1 cellular context compared by ENCODE assay signal in the genomic region with DNA sequence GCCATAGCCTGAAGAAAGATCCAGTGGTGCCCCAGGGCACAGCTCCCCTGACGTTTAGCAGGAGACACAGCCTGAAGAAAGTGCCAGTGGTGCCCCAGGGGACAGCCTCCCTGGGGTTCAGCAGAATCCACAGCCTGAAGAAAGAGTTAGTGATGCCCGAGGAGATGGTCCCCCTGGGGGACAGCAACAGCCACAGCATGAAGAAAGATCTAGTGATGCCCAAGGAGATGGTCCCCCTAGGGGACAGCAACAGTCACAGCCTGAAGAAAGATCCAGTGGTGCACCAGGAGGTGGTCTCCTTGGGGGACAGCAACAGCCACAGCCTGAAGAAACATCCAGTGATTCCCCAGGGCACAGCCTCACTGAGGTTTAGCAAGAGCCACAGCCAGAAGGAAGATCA.
TF ChIP-seq lines count a peak whose summit lies in the region.

No MANE protein-coding gene starts in this region.

TF ChIP-seq in K562, 482 proteins besides CTCF, POLR2A, EP300 and RAD21:
- no peak for TF ChIP-seq RUNX1 (IDR thresholded peaks at IDR 0.05; ENCODE audit: low read depth)
- TF ChIP-seq, protein P1, sequence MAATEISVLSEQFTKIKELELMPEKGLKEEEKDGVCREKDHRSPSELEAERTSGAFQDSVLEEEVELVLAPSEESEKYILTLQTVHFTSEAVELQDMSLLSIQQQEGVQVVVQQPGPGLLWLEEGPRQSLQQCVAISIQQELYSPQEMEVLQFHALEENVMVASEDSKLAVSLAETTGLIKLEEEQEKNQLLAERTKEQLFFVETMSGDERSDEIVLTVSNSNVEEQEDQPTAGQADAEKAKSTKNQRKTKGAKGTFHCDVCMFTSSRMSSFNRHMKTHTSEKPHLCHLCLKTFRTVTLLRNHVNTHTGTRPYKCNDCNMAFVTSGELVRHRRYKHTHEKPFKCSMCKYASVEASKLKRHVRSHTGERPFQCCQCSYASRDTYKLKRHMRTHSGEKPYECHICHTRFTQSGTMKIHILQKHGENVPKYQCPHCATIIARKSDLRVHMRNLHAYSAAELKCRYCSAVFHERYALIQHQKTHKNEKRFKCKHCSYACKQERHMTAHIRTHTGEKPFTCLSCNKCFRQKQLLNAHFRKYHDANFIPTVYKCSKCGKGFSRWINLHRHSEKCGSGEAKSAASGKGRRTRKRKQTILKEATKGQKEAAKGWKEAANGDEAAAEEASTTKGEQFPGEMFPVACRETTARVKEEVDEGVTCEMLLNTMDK (IDR thresholded peaks at IDR 0.05; ENCODE audit: borderline replicate concordance, insufficient read depth, low read depth, low read length, poor library complexity, severe bottlenecking): peak; percentile 9
